11 cellular contexts compared by ENCODE assay signal in genomic region chr17:81189670-81190530, GRCh38. TPM values are rescaled to one million over a fixed set of nuclear protein-coding genes. Genes with fewer than 3 reads are reported as not detected.
DNase-seq lines count a peak whose midpoint lies in the region; ATAC-seq, FAIRE-seq and TF ChIP-seq lines count a peak whose summit lies in the region.
"Had no signal": no experiment of that assay in that cellular context is flagged by ENCODE, and none has a peak within 500 bp of the region (broad histone marks: within the 10 kb centered on the region; RNA-seq: fewer than 3 reads in every experiment).

No MANE protein-coding gene starts in this region.

- no peak for FAIRE-seq in D721Med (lab: Jason Lieb, UNC)
- FAIRE-seq in HepG2 (lab: Jason Lieb, UNC): no peak

- DNase-seq in D721Med (ENCODE audit: insufficient read length, low spot score): no peak
- peak; percentile 74 for DNase-seq in SK-N-SH
- peak; percentile 29 for DNase-seq in HepG2 (ENCODE audit: low spot score)
- DNase-seq in DMS79 (lab: John Stamatoyannopoulos, UW): no peak
- DNase-seq in ovary: no peak
- DNase-seq: activated B cell treated with CpG ODN at 0.5 μM for 24 hours, DMS153, erythroblast, Karpas-422, NCI-H774 had no signal

- H3K27ac ChIP-seq in SK-N-SH (ENCODE audit: low read depth in 2 of 2, low read length in 1 of 2) (no peak overlapping the region), HepG2 (ENCODE audit: extremely low read length, insufficient read depth, low read length) (no peak overlapping the region), ovary (no peak overlapping the region)

- no peak for TF ChIP-seq POLR2A in HepG2 (IDR thresholded peaks at IDR 0.05; ENCODE audit: insufficient read depth in 1 of 2, low read depth in 2 of 2, low read length in 2 of 2)
- TF ChIP-seq POLR2A in ovary (IDR thresholded peaks at IDR 0.05): no peak

- H3K9me3 ChIP-seq in SK-N-SH: no peaks in the 10 kb centered on the region
- no peaks in the 10 kb centered on the region for H3K9me3 ChIP-seq in HepG2 (ENCODE audit: low read length)
- H3K9me3 ChIP-seq in ovary: no peaks in the 10 kb centered on the region

- H4K20me1 ChIP-seq in SK-N-SH (ENCODE audit: insufficient read depth) (no peaks in the 10 kb centered on the region), HepG2 (ENCODE audit: insufficient read depth, low read length) (no peaks in the 10 kb centered on the region)

- POLR2A ChIA-PET in SK-N-SH (lab: Yijun Ruan, JAX) (interaction anchor here (1.1 kb wide), 1 partner anchor 11 kb away, joined by 4 read pairs; no protein-coding TSS in a partner anchor), HepG2 (lab: Yijun Ruan, JAX) (no interaction called here)

- no peak overlapping the region for H3K4me2 ChIP-seq in SK-N-SH
- no peak overlapping the region for H3K4me2 ChIP-seq in HepG2 (ENCODE audit: low read depth, low read length)

- TF ChIP-seq CTCF in D721Med (IDR thresholded peaks at IDR 0.05; ENCODE audit: insufficient read depth, missing control alignments): peak; percentile 53
- TF ChIP-seq CTCF in SK-N-SH (IDR thresholded peaks at IDR 0.05): peak; percentile 14; the same call in 1 of the 2 replicates
- TF ChIP-seq CTCF in HepG2 (CRISPR knock-in tag; IDR thresholded peaks at IDR 0.05): peak; percentile 86
- TF ChIP-seq CTCF in ovary (IDR thresholded peaks at IDR 0.05): no peak

- no peak for TF ChIP-seq EP300 in SK-N-SH (IDR thresholded peaks at IDR 0.05; ENCODE audit: borderline replicate concordance in 1 of 2, low read depth in 1 of 2, low read length in 1 of 2)
- TF ChIP-seq EP300 in HepG2 (IDR thresholded peaks at IDR 0.05; ENCODE audit: low read depth in 2 of 2, low read length in 2 of 2): no peak
- TF ChIP-seq EP300 in HepG2 (CRISPR knock-in tag; IDR thresholded peaks at IDR 0.05; ENCODE audit: borderline replicate concordance): no peak
- no peak for TF ChIP-seq EP300 in ovary (IDR thresholded peaks at IDR 0.05)

- H2AFZ ChIP-seq in SK-N-SH (ENCODE audit: low read depth): no peak overlapping the region
- no peak overlapping the region for H2AFZ ChIP-seq in HepG2 (ENCODE audit: low read length)

- H3K9me2 ChIP-seq in SK-N-SH: no peaks in the 10 kb centered on the region

- intact Hi-C loops in HepG2 (cut with micrococcal nuclease; ENCODE audit: unreplicated experiment): loop anchor here (1.0 kb wide), 1 partner anchor 48 kb away; no protein-coding TSS in a partner anchor
- intact Hi-C loops in ovary (cut with DNase I): no loop called here

- 89% methylated on average over 17 of the region's 27 CpGs for WGBS in SK-N-SH (ENCODE audit: low lambda C conversion rate)
- 74% methylated on average over 10 of the region's 27 CpGs for WGBS in HepG2 (ENCODE audit: low lambda C conversion rate)
- 77 to 82% (median 81%) methylated on average over 24 to 27 of the region's 27 CpGs for WGBS in ovary, 3 donors

- H3K27me3 ChIP-seq in SK-N-SH (ENCODE audit: insufficient read depth) (no peaks in the 10 kb centered on the region), HepG2 (ENCODE audit: control insufficient read depth in 1 of 2, insufficient read depth in 2 of 2, low read length in 2 of 2) (peaks cover 3 to 4% of the 10 kb centered on the region in 2 experiments; a peak in 1 of 5 replicates), ovary (no peaks in the 10 kb centered on the region)

- H3K36me3 ChIP-seq in SK-N-SH (replicated peaks in 1 of 2; ENCODE audit: control insufficient read depth in 1 of 2, insufficient read depth in 2 of 2, low read length in 1 of 2) (peaks cover 0 to 13% of the 10 kb centered on the region in 2 experiments), HepG2 (replicated peaks in 1 of 2; ENCODE audit: control insufficient read depth in 1 of 2, insufficient read depth in 2 of 2, low read length in 2 of 2) (peaks cover 3 to 5% of the 10 kb centered on the region in 2 experiments; a peak in 2 of 5 replicates), ovary (no peaks in the 10 kb centered on the region)

- H3F3A ChIP-seq in SK-N-SH (replicated peaks; ENCODE audit: insufficient read depth): peaks cover 5% of the 10 kb centered on the region

- ATAC-seq in HepG2 (peak; percentile 71), HG02623 (IDR thresholded peaks at IDR 0.05; ENCODE audit: unreplicated experiment) (no peak)

- in situ Hi-C loops in HepG2 (cut with HindIII; ENCODE audit: extremely low pct_ligation_motif_present, low pct_unique_long_range_greater_than_20kb): loop anchor here (5.0 kb wide), 1 partner anchor 48 kb away; no protein-coding TSS in a partner anchor

- H3K79me2 ChIP-seq in SK-N-SH (ENCODE audit: insufficient read depth): no peaks in the 10 kb centered on the region
- H3K79me2 ChIP-seq in HepG2 (ENCODE audit: insufficient read depth, low read length): no peaks in the 10 kb centered on the region

- no peaks in the 10 kb centered on the region; a peak in 1 of 4 replicates for H3K4me1 ChIP-seq in SK-N-SH (ENCODE audit: control insufficient read depth in 1 of 2, insufficient read depth in 2 of 2, low read depth in 1 of 2, low read length in 1 of 2)
- H3K4me1 ChIP-seq in HepG2 (ENCODE audit: insufficient read depth, low read length): peaks cover 17% of the 10 kb centered on the region
- H3K4me1 ChIP-seq in ovary (ENCODE audit: insufficient read depth): no peaks in the 10 kb centered on the region

- no peak overlapping the region for H3K4me3 ChIP-seq in SK-N-SH (ENCODE audit: low read depth in 2 of 2, low read length in 1 of 2)
- H3K4me3 ChIP-seq in HepG2 (replicated peaks in 1 of 3; ENCODE audit: insufficient read depth in 1 of 3, low read depth in 2 of 3, low read length in 3 of 3): no peak overlapping the region
- no peak overlapping the region for H3K4me3 ChIP-seq in ovary

- CTCF ChIA-PET in SK-N-SH (lab: Yijun Ruan, JAX) (interaction anchor here (0.9 to 6.3 kb wide), 11 partner anchors 10 to 201 kb away, joined by 3 to 46 read pairs (median 4); no protein-coding TSS in a partner anchor), HepG2 (lab: Yijun Ruan, JAX; ENCODE audit: low intra/inter-chr PET ratio, low total read pairs) (interaction anchor here (1.4 to 2.2 kb wide), 3 partner anchors 45 to 88 kb away, joined by 4 to 11 read pairs (median 5); no protein-coding TSS in a partner anchor)

- H3K9ac ChIP-seq in SK-N-SH (no peak overlapping the region), HepG2 (ENCODE audit: insufficient read depth, low read depth, low read length) (no peak overlapping the region)

- BruUV-seq in HepG2 (replicated peaks; lab: Mats Ljungman, UMichigan): no TSS peak

- TF ChIP-seq RAD21 in SK-N-SH (IDR thresholded peaks at IDR 0.05; ENCODE audit: low read length) (peak; percentile 58), HepG2 (CRISPR knock-in tag; IDR thresholded peaks at IDR 0.05) (peak; percentile 86)

RNA-seq across cellular contexts. Expression of gene AATK, which starts 23.9 kb away (rescaled TPM):
- 0.19 and 0.51 TPM in 2 replicates for polyA plus RNA-seq in SK-N-SH (2012; rRNA removed)
- 0.28 and 0.43 TPM in 2 replicates for polyA plus RNA-seq in SK-N-SH (2012; cell fraction: cytosol; rRNA removed)
- polyA plus RNA-seq in SK-N-SH (2012; cell fraction: nucleus; rRNA removed): 1.0 and 1.5 TPM in 2 replicates
- 6.1 and 8.4 TPM in 2 replicates for total RNA-seq in HepG2 (2016; rRNA removed; fragmentation: Illumina TruSeq; extraction: Trizol)
- 1.5 and 2.0 TPM in 2 replicates for total RNA-seq in HepG2 (2016; cell fraction: cytosol; rRNA removed; fragmentation: Illumina TruSeq; extraction: Trizol; ENCODE audit: low read depth)
- total RNA-seq in HepG2 (2016; cell fraction: insoluble cytoplasmic fraction; rRNA removed; fragmentation: Illumina TruSeq; extraction: Trizol): 5.3 and 9.5 TPM in 2 replicates
- total RNA-seq in HepG2 (2016; cell fraction: membrane; rRNA removed; fragmentation: Illumina TruSeq; extraction: Trizol): 2.9 and 3.0 TPM in 2 replicates
- total RNA-seq in HepG2 (2016; cell fraction: nucleus; rRNA removed; fragmentation: Illumina TruSeq; extraction: Trizol): 9.7 and 12.6 TPM in 2 replicates
- polyA plus RNA-seq in HepG2 (2011; rRNA removed): 2.9 and 5.2 TPM in 2 replicates
- polyA plus RNA-seq in HepG2 (2011; cell fraction: cytosol; rRNA removed): 2.9 and 4.3 TPM in 2 replicates
- polyA plus RNA-seq in HepG2 (2011; cell fraction: nucleus; rRNA removed): 15.0 and 16.5 TPM in 2 replicates
- 4.4 and 8.0 TPM in 2 replicates for polyA plus RNA-seq in HepG2 (2012)
- 0.54 and 0.65 TPM in 2 replicates for polyA plus RNA-seq in HepG2 (2016; cell fraction: cytosol; fragmentation: Illumina TruSeq; extraction: Trizol; ENCODE audit: low read depth)
- 5.7 and 6.0 TPM in 2 replicates for polyA plus RNA-seq in HepG2 (2016; cell fraction: insoluble cytoplasmic fraction; fragmentation: Illumina TruSeq; extraction: Trizol; ENCODE audit: low read depth)
- polyA plus RNA-seq in HepG2 (2016; cell fraction: membrane; fragmentation: Illumina TruSeq; extraction: Trizol; ENCODE audit: low read depth): 1.1 and 1.8 TPM in 2 replicates
- 14.7 and 18.3 TPM in 2 replicates for polyA plus RNA-seq in HepG2 (2016; cell fraction: nucleus; fragmentation: Illumina TruSeq; extraction: Trizol; ENCODE audit: insufficient read depth, low read depth)
- 20.3 and 42.0 TPM in 2 replicates for polyA minus RNA-seq in HepG2 (2011; rRNA and poly(A)+ RNA removed; ENCODE audit: low replicate concordance)
- 7.4 and 11.0 TPM in 2 replicates for polyA minus RNA-seq in HepG2 (2011; cell fraction: cytosol; rRNA and poly(A)+ RNA removed)
- polyA minus RNA-seq in HepG2 (2011; cell fraction: nucleus; rRNA and poly(A)+ RNA removed): 3.6 and 4.6 TPM in 2 replicates
- 1 to 10 TPM in 5 of 7 donors, under 1 TPM in 2; 0.23 to 3.1 (median 1.7) TPM for total RNA-seq in ovary
- 1 to 10 TPM in 1 of 2 donors, under 1 TPM in 1; 0.33 to 1.5 TPM for polyA plus RNA-seq in ovary

RNA-seq across cellular contexts. Expression of gene PVALEF, which starts 24.6 kb away (rescaled TPM):
- polyA plus RNA-seq in SK-N-SH (2012; rRNA removed) (not detected in 2 replicates), HepG2 (2011; rRNA removed) (0.18 and 0.24 TPM in 2 replicates), ovary (not detected)
- polyA plus RNA-seq in SK-N-SH (2012; cell fraction: cytosol; rRNA removed): not detected in 2 replicates
- polyA plus RNA-seq in SK-N-SH (2012; cell fraction: nucleus; rRNA removed): not detected in 2 replicates
- total RNA-seq in HepG2 (2016; rRNA removed; fragmentation: Illumina TruSeq; extraction: Trizol) (0.18 TPM in 1 of 2 replicates, not detected in the other), ovary (not detected)
- total RNA-seq in HepG2 (2016; cell fraction: cytosol; rRNA removed; fragmentation: Illumina TruSeq; extraction: Trizol; ENCODE audit: low read depth): 0.40 and 0.53 TPM in 2 replicates
- 0.13 and 0.22 TPM in 2 replicates for total RNA-seq in HepG2 (2016; cell fraction: insoluble cytoplasmic fraction; rRNA removed; fragmentation: Illumina TruSeq; extraction: Trizol)
- 0.25 and 0.28 TPM in 2 replicates for total RNA-seq in HepG2 (2016; cell fraction: membrane; rRNA removed; fragmentation: Illumina TruSeq; extraction: Trizol)
- total RNA-seq in HepG2 (2016; cell fraction: nucleus; rRNA removed; fragmentation: Illumina TruSeq; extraction: Trizol): 0.28 TPM in 1 of 2 replicates, not detected in the other
- 0.11 TPM in 1 of 2 replicates, not detected in the other for polyA plus RNA-seq in HepG2 (2011; cell fraction: cytosol; rRNA removed)
- 0.21 and 0.42 TPM in 2 replicates for polyA plus RNA-seq in HepG2 (2011; cell fraction: nucleus; rRNA removed)
- polyA plus RNA-seq in HepG2 (2012): not detected in 2 replicates
- polyA plus RNA-seq in HepG2 (2016; cell fraction: cytosol; fragmentation: Illumina TruSeq; extraction: Trizol; ENCODE audit: low read depth): 0.29 and 0.34 TPM in 2 replicates
- 0.39 and 0.44 TPM in 2 replicates for polyA plus RNA-seq in HepG2 (2016; cell fraction: insoluble cytoplasmic fraction; fragmentation: Illumina TruSeq; extraction: Trizol; ENCODE audit: low read depth)
- polyA plus RNA-seq in HepG2 (2016; cell fraction: membrane; fragmentation: Illumina TruSeq; extraction: Trizol; ENCODE audit: low read depth): 0.14 and 0.19 TPM in 2 replicates
- 0.36 TPM in 1 of 2 replicates, not detected in the other for polyA plus RNA-seq in HepG2 (2016; cell fraction: nucleus; fragmentation: Illumina TruSeq; extraction: Trizol; ENCODE audit: insufficient read depth, low read depth)
- 0.09 and 0.18 TPM in 2 replicates for polyA minus RNA-seq in HepG2 (2011; rRNA and poly(A)+ RNA removed; ENCODE audit: low replicate concordance)
- not detected in 2 replicates for polyA minus RNA-seq in HepG2 (2011; cell fraction: cytosol; rRNA and poly(A)+ RNA removed)
- not detected in 2 replicates for polyA minus RNA-seq in HepG2 (2011; cell fraction: nucleus; rRNA and poly(A)+ RNA removed)
- total RNA-seq: activated B cell treated with CpG ODN at 0.5 μM for 24 hours had no signal

RNA-seq across cellular contexts. Expression of gene CEP131, which starts 32.9 kb away (rescaled TPM):
- polyA plus RNA-seq in SK-N-SH (2012; rRNA removed) (26.5 and 34.8 TPM in 2 replicates), HepG2 (2011; rRNA removed) (5.0 and 5.6 TPM in 2 replicates), ovary (1 to 10 TPM in 1 of 2 donors, under 1 TPM in 1; 0.22 to 9.9 TPM)
- 12.9 and 16.3 TPM in 2 replicates for polyA plus RNA-seq in SK-N-SH (2012; cell fraction: cytosol; rRNA removed)
- 196 and 378 TPM in 2 replicates for polyA plus RNA-seq in SK-N-SH (2012; cell fraction: nucleus; rRNA removed)
- total RNA-seq in HepG2 (2016; rRNA removed; fragmentation: Illumina TruSeq; extraction: Trizol) (11.1 and 16.8 TPM in 2 replicates), ovary (10 to 100 TPM in 3 of 7 donors, 1 to 10 TPM in 4; 5.5 to 10.7 (median 8.8) TPM)
- 2.2 and 3.5 TPM in 2 replicates for total RNA-seq in HepG2 (2016; cell fraction: cytosol; rRNA removed; fragmentation: Illumina TruSeq; extraction: Trizol; ENCODE audit: low read depth)
- 8.4 and 18.4 TPM in 2 replicates for total RNA-seq in HepG2 (2016; cell fraction: insoluble cytoplasmic fraction; rRNA removed; fragmentation: Illumina TruSeq; extraction: Trizol)
- total RNA-seq in HepG2 (2016; cell fraction: membrane; rRNA removed; fragmentation: Illumina TruSeq; extraction: Trizol): 5.8 and 6.2 TPM in 2 replicates
- 10.7 and 12.3 TPM in 2 replicates for total RNA-seq in HepG2 (2016; cell fraction: nucleus; rRNA removed; fragmentation: Illumina TruSeq; extraction: Trizol)
- 3.0 and 5.8 TPM in 2 replicates for polyA plus RNA-seq in HepG2 (2011; cell fraction: cytosol; rRNA removed)
- 31.7 and 46.2 TPM in 2 replicates for polyA plus RNA-seq in HepG2 (2011; cell fraction: nucleus; rRNA removed)
- polyA plus RNA-seq in HepG2 (2012): 6.3 and 6.8 TPM in 2 replicates
- polyA plus RNA-seq in HepG2 (2016; cell fraction: cytosol; fragmentation: Illumina TruSeq; extraction: Trizol; ENCODE audit: low read depth): 2.7 and 3.3 TPM in 2 replicates
- polyA plus RNA-seq in HepG2 (2016; cell fraction: insoluble cytoplasmic fraction; fragmentation: Illumina TruSeq; extraction: Trizol; ENCODE audit: low read depth): 11.8 and 13.5 TPM in 2 replicates
- polyA plus RNA-seq in HepG2 (2016; cell fraction: membrane; fragmentation: Illumina TruSeq; extraction: Trizol; ENCODE audit: low read depth): 4.3 and 4.6 TPM in 2 replicates
- polyA plus RNA-seq in HepG2 (2016; cell fraction: nucleus; fragmentation: Illumina TruSeq; extraction: Trizol; ENCODE audit: insufficient read depth, low read depth): 35.7 and 41.4 TPM in 2 replicates
- 4.8 and 5.8 TPM in 2 replicates for polyA minus RNA-seq in HepG2 (2011; rRNA and poly(A)+ RNA removed; ENCODE audit: low replicate concordance)
- polyA minus RNA-seq in HepG2 (2011; cell fraction: cytosol; rRNA and poly(A)+ RNA removed): 3.0 and 4.2 TPM in 2 replicates
- 7.6 and 8.0 TPM in 2 replicates for polyA minus RNA-seq in HepG2 (2011; cell fraction: nucleus; rRNA and poly(A)+ RNA removed)

RNA-seq across cellular contexts. Expression of gene TEPSIN, which starts 49.0 kb away (rescaled TPM):
- polyA plus RNA-seq in SK-N-SH (2012; rRNA removed) (35.3 and 36.1 TPM in 2 replicates), HepG2 (2011; rRNA removed) (16.1 and 19.7 TPM in 2 replicates), ovary (10 to 100 TPM in 1 of 2 donors, 1 to 10 TPM in 1; 2.5 to 21.8 TPM)
- 4.6 and 9.6 TPM in 2 replicates for polyA plus RNA-seq in SK-N-SH (2012; cell fraction: cytosol; rRNA removed)
- polyA plus RNA-seq in SK-N-SH (2012; cell fraction: nucleus; rRNA removed): 379 and 617 TPM in 2 replicates
- total RNA-seq in HepG2 (2016; rRNA removed; fragmentation: Illumina TruSeq; extraction: Trizol) (8.5 and 18.8 TPM in 2 replicates), ovary (10 to 100 TPM; 15.8 to 30.2 (median 25.3) TPM)
- 5.0 and 7.5 TPM in 2 replicates for total RNA-seq in HepG2 (2016; cell fraction: cytosol; rRNA removed; fragmentation: Illumina TruSeq; extraction: Trizol; ENCODE audit: low read depth)
- 7.1 and 20.3 TPM in 2 replicates for total RNA-seq in HepG2 (2016; cell fraction: insoluble cytoplasmic fraction; rRNA removed; fragmentation: Illumina TruSeq; extraction: Trizol)
- total RNA-seq in HepG2 (2016; cell fraction: membrane; rRNA removed; fragmentation: Illumina TruSeq; extraction: Trizol): 7.0 and 8.1 TPM in 2 replicates
- total RNA-seq in HepG2 (2016; cell fraction: nucleus; rRNA removed; fragmentation: Illumina TruSeq; extraction: Trizol): 24.5 and 27.8 TPM in 2 replicates
- polyA plus RNA-seq in HepG2 (2011; cell fraction: cytosol; rRNA removed): 4.0 and 8.2 TPM in 2 replicates
- polyA plus RNA-seq in HepG2 (2011; cell fraction: nucleus; rRNA removed): 328 and 418 TPM in 2 replicates
- polyA plus RNA-seq in HepG2 (2012): 9.5 and 16.4 TPM in 2 replicates
- polyA plus RNA-seq in HepG2 (2016; cell fraction: cytosol; fragmentation: Illumina TruSeq; extraction: Trizol; ENCODE audit: low read depth): 2.4 and 2.5 TPM in 2 replicates
- polyA plus RNA-seq in HepG2 (2016; cell fraction: insoluble cytoplasmic fraction; fragmentation: Illumina TruSeq; extraction: Trizol; ENCODE audit: low read depth): 6.3 and 9.9 TPM in 2 replicates
- 4.3 and 6.0 TPM in 2 replicates for polyA plus RNA-seq in HepG2 (2016; cell fraction: membrane; fragmentation: Illumina TruSeq; extraction: Trizol; ENCODE audit: low read depth)
- 90.2 and 98.6 TPM in 2 replicates for polyA plus RNA-seq in HepG2 (2016; cell fraction: nucleus; fragmentation: Illumina TruSeq; extraction: Trizol; ENCODE audit: insufficient read depth, low read depth)
- polyA minus RNA-seq in HepG2 (2011; rRNA and poly(A)+ RNA removed; ENCODE audit: low replicate concordance): 14.1 and 21.0 TPM in 2 replicates
- 3.4 and 3.7 TPM in 2 replicates for polyA minus RNA-seq in HepG2 (2011; cell fraction: cytosol; rRNA and poly(A)+ RNA removed)
- 39.0 and 47.9 TPM in 2 replicates for polyA minus RNA-seq in HepG2 (2011; cell fraction: nucleus; rRNA and poly(A)+ RNA removed)

RNA-seq across cellular contexts. Expression of gene NDUFAF8, which starts 49.2 kb away (rescaled TPM):
- polyA plus RNA-seq in SK-N-SH (2012; rRNA removed) (194 and 229 TPM in 2 replicates), HepG2 (2011; rRNA removed) (62.4 and 75.6 TPM in 2 replicates), ovary (10 to 100 TPM; 14.6 to 53.4 TPM)
- polyA plus RNA-seq in SK-N-SH (2012; cell fraction: cytosol; rRNA removed): 230 and 349 TPM in 2 replicates
- polyA plus RNA-seq in SK-N-SH (2012; cell fraction: nucleus; rRNA removed): 139 and 227 TPM in 2 replicates
- total RNA-seq in HepG2 (2016; rRNA removed; fragmentation: Illumina TruSeq; extraction: Trizol) (213 and 233 TPM in 2 replicates), ovary (10 to 100 TPM; 26.6 to 66.3 (median 33.9) TPM)
- 565 and 636 TPM in 2 replicates for total RNA-seq in HepG2 (2016; cell fraction: cytosol; rRNA removed; fragmentation: Illumina TruSeq; extraction: Trizol; ENCODE audit: low read depth)
- 209 and 214 TPM in 2 replicates for total RNA-seq in HepG2 (2016; cell fraction: insoluble cytoplasmic fraction; rRNA removed; fragmentation: Illumina TruSeq; extraction: Trizol)
- total RNA-seq in HepG2 (2016; cell fraction: membrane; rRNA removed; fragmentation: Illumina TruSeq; extraction: Trizol): 441 and 487 TPM in 2 replicates
- total RNA-seq in HepG2 (2016; cell fraction: nucleus; rRNA removed; fragmentation: Illumina TruSeq; extraction: Trizol): 99.9 and 114 TPM in 2 replicates
- polyA plus RNA-seq in HepG2 (2011; cell fraction: cytosol; rRNA removed): 52.0 and 67.0 TPM in 2 replicates
- 67.0 and 99.7 TPM in 2 replicates for polyA plus RNA-seq in HepG2 (2011; cell fraction: nucleus; rRNA removed)
- polyA plus RNA-seq in HepG2 (2012): 74.7 and 106 TPM in 2 replicates
- polyA plus RNA-seq in HepG2 (2016; cell fraction: cytosol; fragmentation: Illumina TruSeq; extraction: Trizol; ENCODE audit: low read depth): 562 and 639 TPM in 2 replicates
- polyA plus RNA-seq in HepG2 (2016; cell fraction: insoluble cytoplasmic fraction; fragmentation: Illumina TruSeq; extraction: Trizol; ENCODE audit: low read depth): 170 and 188 TPM in 2 replicates
- 357 and 397 TPM in 2 replicates for polyA plus RNA-seq in HepG2 (2016; cell fraction: membrane; fragmentation: Illumina TruSeq; extraction: Trizol; ENCODE audit: low read depth)
- 180 and 208 TPM in 2 replicates for polyA plus RNA-seq in HepG2 (2016; cell fraction: nucleus; fragmentation: Illumina TruSeq; extraction: Trizol; ENCODE audit: insufficient read depth, low read depth)
- 13.6 and 21.7 TPM in 2 replicates for polyA minus RNA-seq in HepG2 (2011; rRNA and poly(A)+ RNA removed; ENCODE audit: low replicate concordance)
- polyA minus RNA-seq in HepG2 (2011; cell fraction: cytosol; rRNA and poly(A)+ RNA removed): 4.9 and 8.2 TPM in 2 replicates
- polyA minus RNA-seq in HepG2 (2011; cell fraction: nucleus; rRNA and poly(A)+ RNA removed): 26.2 and 31.2 TPM in 2 replicates

Comparison
In these comparisons a context has a peak if more than half of its experiments do, and no peak if none do; other contexts are left out.
1. DNase-seq: peak in SK-N-SH (single experiment) and HepG2 (single experiment); none in D721Med (single experiment), DMS79 (single experiment) and ovary (0 of 5).
2. CTCF ChIP-seq: peak in D721Med (single experiment), SK-N-SH (single experiment) and HepG2 (single experiment); none in ovary (0 of 3).